11 cellular contexts compared by ENCODE assay signal in genomic region chr12:21502872-21503271, GRCh38. TPM values are rescaled to one million over a fixed set of nuclear protein-coding genes. Genes with fewer than 3 reads are reported as not detected.
A peak's percentile ranks its signal among the peaks of the same experiment; 100 is the strongest.
DNase-seq lines count a peak whose midpoint lies in the region; ATAC-seq and TF ChIP-seq lines count a peak whose summit lies in the region.
"Had no signal": no experiment of that assay in that cellular context is flagged by ENCODE, and none has a peak within 500 bp of the region (broad histone marks: within the 10 kb centered on the region; RNA-seq: fewer than 3 reads in every experiment).

No MANE protein-coding gene starts in this region.

- no peak for ATAC-seq in GM19397 (IDR thresholded peaks at IDR 0.05; ENCODE audit: unreplicated experiment)
- no peak for ATAC-seq in GM18511 (IDR thresholded peaks at IDR 0.05; ENCODE audit: unreplicated experiment)

- H3K79me2 ChIP-seq in Loucy (ENCODE audit: insufficient read depth, low read length), result peaks cover 91% of the 10 kb centered on the region
- H3K79me2 ChIP-seq in trophoblast cell (ENCODE audit: control insufficient read depth, insufficient read depth, low read length, poor library complexity), result peaks cover 7% of the 10 kb centered on the region

- H3K23ac ChIP-seq in trophoblast cell (ENCODE audit: low read length), result no peak overlapping the region

- no peak overlapping the region for H2BK5ac ChIP-seq in trophoblast cell (ENCODE audit: low read depth, low read length, poor library complexity)

- H3K4ac ChIP-seq in trophoblast cell (ENCODE audit: low read depth, low read length), result peak overlapping the region; percentile 100

- no peaks in the 10 kb centered on the region for H3F3A ChIP-seq in Loucy (ENCODE audit: low read depth)

- H2BK12ac ChIP-seq in trophoblast cell (ENCODE audit: low read length), result no peak overlapping the region

- H3K79me1 ChIP-seq in trophoblast cell (ENCODE audit: low read length), result peaks cover 4% of the 10 kb centered on the region

- H3K4me3 ChIP-seq in Caco-2 (ENCODE audit: low read depth, low read length) (peak overlapping the region; percentile 70; the same call in 1 of the 2 replicates), Loucy (ENCODE audit: low read length, poor library complexity, severe bottlenecking) (peak overlapping the region; percentile 91), endodermal cell (ENCODE audit: low read length) (peak overlapping the region; percentile 96), trophoblast cell (ENCODE audit: low read depth, low read length) (no peak overlapping the region)

- POLR2A ChIA-PET in Caco-2 (lab: Charles Lee), result no interaction called here

- H3K9me3 Mint-ChIP-seq in Caco-2 (ENCODE audit: unreplicated experiment) (no peaks in the 10 kb centered on the region), endodermal cell (no peaks in the 10 kb centered on the region)
- H3K9me3 Mint-ChIP-seq: activated CD4-positive, alpha-beta memory T cell treated with anti-CD3 and anti-CD28 coated beads for 36 hours; stimulated activated effector memory CD8-positive, alpha-beta T cell treated with anti-CD3 and anti-CD28 coated beads, Interleukin-12 subunit alpha, Interleukin-12 subunit beta, amount 100 ng/mL, for 72 hours had no signal

- no peaks in the 10 kb centered on the region for H3K9me2 ChIP-seq in Loucy (replicated peaks; ENCODE audit: low read depth, low read length)

- no peaks in the 10 kb centered on the region for H3K9me3 ChIP-seq in Caco-2
- H3K9me3 ChIP-seq in Loucy (ENCODE audit: insufficient read depth, low read depth, low read length), result no peaks in the 10 kb centered on the region
- no peaks in the 10 kb centered on the region for H3K9me3 ChIP-seq in endodermal cell (ENCODE audit: control insufficient read depth, low read length)
- no peaks in the 10 kb centered on the region for H3K9me3 ChIP-seq in trophoblast cell (ENCODE audit: insufficient read depth, low read depth, low read length)

- BruUV-seq in Caco-2 (replicated peaks; lab: Mats Ljungman, UMichigan), result TSS peak; percentile 34

- no peak overlapping the region for H4K12ac ChIP-seq in trophoblast cell (ENCODE audit: low read depth, low read length)

- H3K36me3 Mint-ChIP-seq in Caco-2 (ENCODE audit: insufficient read depth, unreplicated experiment) (peaks cover 7% of the 10 kb centered on the region), endodermal cell (ENCODE audit: low read depth) (peaks cover 14% of the 10 kb centered on the region)

- H3K27ac ChIP-seq in endodermal cell (ENCODE audit: low read depth, low read length) (no peak overlapping the region), trophoblast cell (ENCODE audit: low read depth, low read length) (no peak overlapping the region)

- H2AFZ ChIP-seq in Loucy (ENCODE audit: low read length) (no peak overlapping the region), trophoblast cell (ENCODE audit: insufficient read depth, low read length, poor library complexity) (no peak overlapping the region)

- H3K4me2 ChIP-seq in Loucy (ENCODE audit: low read depth, low read length, poor library complexity, severe bottlenecking) (peak overlapping the region; percentile 86), trophoblast cell (ENCODE audit: low read length) (peak overlapping the region; percentile 53)

- no peak overlapping the region for H3K14ac ChIP-seq in trophoblast cell (ENCODE audit: low read length)

- no peak overlapping the region for H2BK120ac ChIP-seq in trophoblast cell (ENCODE audit: insufficient read depth, low read length, poor library complexity)

- 78% methylated on average over 1 of the region's 1 CpG; no CpG with 5 or more reads in 1 of the 2 experiments for WGBS in endodermal cell (ENCODE audit: insufficient coverage in 1 of 2, insufficient read length in 1 of 2), 2 experiments
- WGBS in trophoblast cell (ENCODE audit: extremely low coverage, insufficient coverage, insufficient read length), result no CpG with 5 or more reads among the region's 1 CpG

- TF ChIP-seq CTCF in Caco-2 (IDR thresholded peaks at IDR 0.05; ENCODE audit: insufficient read depth in 1 of 2, low read depth in 1 of 2, low read length in 1 of 2, severe bottlenecking in 1 of 2, unreplicated experiment in 1 of 2) (no peak), Loucy (conservative IDR thresholded peaks at IDR 0.05; ENCODE audit: low read length) (no peak), endodermal cell (conservative IDR thresholded peaks at IDR 0.05) (no peak)

- CTCF ChIA-PET in Caco-2 (lab: Charles Lee), result no interaction called here

- H3K4me3 Mint-ChIP-seq in Caco-2 (ENCODE audit: unreplicated experiment) (no peak overlapping the region), endodermal cell (no peak overlapping the region)
- H3K4me3 Mint-ChIP-seq: activated CD4-positive, alpha-beta memory T cell treated with anti-CD3 and anti-CD28 coated beads for 36 hours; stimulated activated effector memory CD8-positive, alpha-beta T cell treated with anti-CD3 and anti-CD28 coated beads, Interleukin-12 subunit alpha, Interleukin-12 subunit beta, amount 100 ng/mL, for 72 hours had no signal

- H3K27ac Mint-ChIP-seq in Caco-2 (ENCODE audit: unreplicated experiment) (no peak overlapping the region), endodermal cell (no peak overlapping the region)
- H3K27ac Mint-ChIP-seq: activated CD4-positive, alpha-beta memory T cell treated with anti-CD3 and anti-CD28 coated beads for 36 hours; stimulated activated effector memory CD8-positive, alpha-beta T cell treated with anti-CD3 and anti-CD28 coated beads, Interleukin-12 subunit alpha, Interleukin-12 subunit beta, amount 100 ng/mL, for 72 hours had no signal

- H2AK5ac ChIP-seq in trophoblast cell (ENCODE audit: low read length), result no peak overlapping the region

- no peak overlapping the region for H3K18ac ChIP-seq in trophoblast cell (ENCODE audit: low read length)

- H3K4me1 ChIP-seq in Caco-2 (no peaks in the 10 kb centered on the region; the same call in 1 of the 2 replicates), Loucy (ENCODE audit: insufficient read depth, low read length, poor library complexity, severe bottlenecking) (peaks cover 63% of the 10 kb centered on the region), endodermal cell (ENCODE audit: control insufficient read depth, insufficient read depth, low read length) (peaks cover 7% of the 10 kb centered on the region), trophoblast cell (ENCODE audit: control insufficient read depth in 1 of 2, insufficient read depth in 2 of 2, low read length in 2 of 2) (peaks cover 2 to 4% of the 10 kb centered on the region in 2 experiments)

- peak overlapping the region; percentile 84 for H3K9ac ChIP-seq in Loucy (ENCODE audit: low read depth, low read length, poor library complexity, severe bottlenecking)
- H3K9ac ChIP-seq in endodermal cell (ENCODE audit: extremely low read depth, low read length, poor library complexity, severe bottlenecking), result peak overlapping the region; percentile 79
- no peak overlapping the region for H3K9ac ChIP-seq in trophoblast cell (ENCODE audit: low read length)

- H4K20me1 ChIP-seq in Loucy (ENCODE audit: insufficient read depth, low read length, poor library complexity, severe bottlenecking), result peaks cover 62% of the 10 kb centered on the region

- H3K27me3 Mint-ChIP-seq in Caco-2 (ENCODE audit: insufficient read depth, unreplicated experiment) (no peaks in the 10 kb centered on the region), endodermal cell (ENCODE audit: insufficient read depth) (no peaks in the 10 kb centered on the region)
- H3K27me3 Mint-ChIP-seq: activated CD4-positive, alpha-beta memory T cell treated with anti-CD3 and anti-CD28 coated beads for 36 hours had no signal

- DNase-seq in Caco-2 (no peak), endodermal cell (no peak), trophoblast cell (no peak), medulla oblongata (ENCODE audit: extremely low spot score) (no peak), epidermal melanocyte (ENCODE audit: insufficient read length, low spot score) (no peak)
- DNase-seq: GDM1 had no signal

- no peaks in the 10 kb centered on the region for H3K36me3 ChIP-seq in Caco-2 (ENCODE audit: control insufficient read depth, insufficient read depth, low read length)
- H3K36me3 ChIP-seq in Loucy (ENCODE audit: insufficient read depth, low read length), result peaks cover 6% of the 10 kb centered on the region; the same call in 1 of the 2 replicates
- H3K36me3 ChIP-seq in endodermal cell (ENCODE audit: control insufficient read depth, insufficient read depth, low read length), result peaks cover 14% of the 10 kb centered on the region
- H3K36me3 ChIP-seq in trophoblast cell (ENCODE audit: control insufficient read depth in 1 of 2, insufficient read depth in 2 of 2, low read length in 2 of 2), result peaks cover 0 to 5% of the 10 kb centered on the region in 2 experiments

- H3K4me1 Mint-ChIP-seq in Caco-2 (ENCODE audit: low read depth, unreplicated experiment) (peaks cover 9% of the 10 kb centered on the region), endodermal cell (peaks cover 17% of the 10 kb centered on the region)

- no peak overlapping the region for H4K91ac ChIP-seq in trophoblast cell (ENCODE audit: low read depth, low read length)

- no peak overlapping the region for H4K8ac ChIP-seq in trophoblast cell (ENCODE audit: low read depth, low read length)

- intact Hi-C loops in Caco-2 (cut with micrococcal nuclease; ENCODE audit: unreplicated experiment), result loop anchor here (5.0 kb wide), 1 partner anchor 139 kb away; no protein-coding TSS in a partner anchor

- H3K27me3 ChIP-seq in Caco-2 (replicated peaks; ENCODE audit: control insufficient read depth, insufficient read depth, low read length), result no peaks in the 10 kb centered on the region
- no peaks in the 10 kb centered on the region for H3K27me3 ChIP-seq in Loucy (ENCODE audit: insufficient read depth, low read length, poor library complexity, severe bottlenecking)
- no peaks in the 10 kb centered on the region for H3K27me3 ChIP-seq in endodermal cell (ENCODE audit: control insufficient read depth, insufficient read depth, low read length, poor library complexity, severe bottlenecking)
- H3K27me3 ChIP-seq in trophoblast cell (ENCODE audit: insufficient read depth, low read length), result no peaks in the 10 kb centered on the region

RNA-seq across cellular contexts. Expression of gene GOLT1B, which starts 1.3 kb away (rescaled TPM):
- total RNA-seq in Caco-2 (2022), result 75.9 and 81.7 TPM in 2 replicates
- total RNA-seq in endodermal cell, result 10 to 100 TPM; 38.2 to 67.2 TPM
- 44.9 TPM for polyA plus RNA-seq in endodermal cell (2013, experiment 1 of 2)
- 46.1 TPM for polyA plus RNA-seq in endodermal cell (2013, experiment 2 of 2)
- 38.9 and 45.4 TPM in 2 replicates for polyA plus RNA-seq in trophoblast cell (2013)

RNA-seq across cellular contexts. Expression of gene RECQL, which starts 1.4 kb away (rescaled TPM):
- total RNA-seq in Caco-2 (2022) (50.7 and 55.3 TPM in 2 replicates), endodermal cell (10 to 100 TPM; 39.8 to 66.5 TPM)
- polyA plus RNA-seq in endodermal cell (2013, experiment 1 of 2), result 34.4 TPM
- polyA plus RNA-seq in endodermal cell (2013, experiment 2 of 2), result 33.5 TPM
- polyA plus RNA-seq in trophoblast cell (2013), result 30.5 and 34.6 TPM in 2 replicates

RNA-seq across cellular contexts. Expression of gene SPX, which starts 23.2 kb away (rescaled TPM):
- total RNA-seq in Caco-2 (2022) (6.4 and 6.9 TPM in 2 replicates), endodermal cell (under 1 TPM; 0.38 to 0.48 TPM)
- polyA plus RNA-seq in endodermal cell (2013, experiment 1 of 2), result 1.7 TPM
- 1.7 TPM for polyA plus RNA-seq in endodermal cell (2013, experiment 2 of 2)
- polyA plus RNA-seq in trophoblast cell (2013), result 0.15 and 0.29 TPM in 2 replicates
